ENCODE assay signal across 20 cellular contexts in the genomic region with DNA sequence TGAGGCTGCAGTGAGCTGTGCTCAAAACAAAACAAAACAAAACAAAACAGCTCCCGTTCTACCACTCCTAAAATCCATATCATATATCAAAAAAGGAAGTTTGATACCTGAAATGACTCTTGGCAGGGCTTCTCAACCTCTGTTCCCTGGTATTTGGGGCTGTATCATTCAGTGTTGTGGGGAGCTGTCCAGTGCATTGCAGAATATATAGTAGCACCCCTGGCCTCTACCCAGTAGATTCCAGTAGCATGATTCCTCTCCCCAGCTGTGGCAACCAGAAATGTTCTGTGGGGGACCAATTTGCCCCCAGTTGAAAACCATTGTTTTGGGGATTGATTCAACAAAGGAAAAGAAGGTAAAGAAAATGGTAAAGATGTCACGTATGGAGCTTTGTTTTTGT.
A peak's percentile ranks its signal among the peaks of the same experiment; 100 is the strongest.
DNase-seq lines count a peak whose midpoint lies in the region; ATAC-seq and TF ChIP-seq lines count a peak whose summit lies in the region.
"Had no signal": no experiment of that assay in that cellular context is flagged by ENCODE, and none has a peak within 500 bp of the region (broad histone marks: within the 10 kb centered on the region; RNA-seq: fewer than 3 reads in every experiment).

No MANE protein-coding gene starts in this region.

- no peak overlapping the region for H3K23ac ChIP-seq in mesendoderm (ENCODE audit: low read length)

- no peak overlapping the region for H3K4me2 ChIP-seq in mesendoderm (ENCODE audit: low read length)

- no CpG with 5 or more reads among the region's 2 CpGs for WGBS in mesendoderm (ENCODE audit: extremely low coverage, insufficient coverage, low lambda C conversion rate)

- H4K5ac ChIP-seq in mesendoderm (ENCODE audit: low read length) = no peak overlapping the region

- no peak overlapping the region for H2AK5ac ChIP-seq in mesendoderm (ENCODE audit: low read length)

- no peak overlapping the region for H2BK15ac ChIP-seq in mesendoderm (replicated peaks; ENCODE audit: low read depth)

- no peak overlapping the region for H3K56ac ChIP-seq in mesendoderm (ENCODE audit: low read length)

- no peak overlapping the region for H2BK120ac ChIP-seq in mesendoderm (ENCODE audit: low read depth, low read length)

- H3K4me3 ChIP-seq in AG10803 (ENCODE audit: low read length) (no peak overlapping the region), mesendoderm (ENCODE audit: low read length) (no peak overlapping the region)
- H3K4me3 ChIP-seq: Peyer's patch, SK-N-MC had no signal

- no peaks in the 10 kb centered on the region for H3K27me3 ChIP-seq in mesendoderm (ENCODE audit: insufficient read depth, low read length, poor library complexity)
- H3K27me3 ChIP-seq: Peyer's patch had no signal

- H3K27ac ChIP-seq in mesendoderm (ENCODE audit: low read depth, low read length) = no peak overlapping the region
- H3K27ac ChIP-seq: Peyer's patch, SK-N-MC had no signal

- H3K4me1 ChIP-seq in mesendoderm (ENCODE audit: control insufficient read depth, low read depth, low read length) = no peaks in the 10 kb centered on the region
- H3K4me1 ChIP-seq: Peyer's patch had no signal

- no peak for ATAC-seq in HG02623 (IDR thresholded peaks at IDR 0.05; ENCODE audit: unreplicated experiment)
- ATAC-seq: T-cell had no signal

- no peak overlapping the region for H3K9ac ChIP-seq in mesendoderm (ENCODE audit: low read length)

- TF ChIP-seq CTCF in AG10803 (conservative IDR thresholded peaks at IDR 0.05; ENCODE audit: low read length) = no peak

- peak; percentile 44 for DNase-seq in AG10803 (ENCODE audit: low read depth)
- DNase-seq in GM03348 (ENCODE audit: low spot score) = peak; percentile 22
- DNase-seq in astrocyte of the hippocampus (ENCODE audit: low read depth, low spot score) = peak; percentile 33
- DNase-seq in iris pigment epithelial cell (ENCODE audit: low read depth) = peak; percentile 39
- DNase-seq in mesendoderm = no peak
- DNase-seq in SIG-M5 (lab: John Stamatoyannopoulos, UW) = no peak
- no peak for DNase-seq in superior temporal gyrus (ENCODE audit: extremely low spot score)
- DNase-seq: GDM1, Kasumi-1, MM.1S, NCI-H1092, NCI-H1436 treated with DMSO at 0.1 percent for 48 hours, NCI-H2029 treated with DMSO at 0.1 percent for 48 hours, NCI-H2171 treated with DMSO at 0.1 percent for 48 hours, NCI-H446, NCI-H69, Peyer's patch, T-cell had no signal

- no peak overlapping the region for H3K4ac ChIP-seq in mesendoderm (ENCODE audit: low read depth, low read length)

- no peak overlapping the region for H2BK5ac ChIP-seq in mesendoderm (ENCODE audit: low read length)

- no peak overlapping the region for H4K8ac ChIP-seq in mesendoderm (ENCODE audit: low read depth, low read length)

- no peaks in the 10 kb centered on the region for H3K79me1 ChIP-seq in mesendoderm (ENCODE audit: low read length)

- H3K79me2 ChIP-seq in mesendoderm (ENCODE audit: control insufficient read depth, insufficient read depth, low read length) = no peaks in the 10 kb centered on the region

- H3K18ac ChIP-seq in mesendoderm (ENCODE audit: low read length) = no peak overlapping the region

- H3K36me3 ChIP-seq in mesendoderm (ENCODE audit: control insufficient read depth, insufficient read depth, low read length) = peaks cover 2% of the 10 kb centered on the region
- H3K36me3 ChIP-seq: Peyer's patch had no signal

Comparison
In these comparisons a context has a peak if more than half of its experiments do, and no peak if none do; other contexts are left out.
1. DNase-seq: peak in AG10803 (single experiment), GM03348 (single experiment), astrocyte of the hippocampus (single experiment) and iris pigment epithelial cell (single experiment); none in mesendoderm (single experiment), SIG-M5 (single experiment) and superior temporal gyrus (single experiment).